ENCODE assay signal across 1 cellular context in the genomic region with DNA sequence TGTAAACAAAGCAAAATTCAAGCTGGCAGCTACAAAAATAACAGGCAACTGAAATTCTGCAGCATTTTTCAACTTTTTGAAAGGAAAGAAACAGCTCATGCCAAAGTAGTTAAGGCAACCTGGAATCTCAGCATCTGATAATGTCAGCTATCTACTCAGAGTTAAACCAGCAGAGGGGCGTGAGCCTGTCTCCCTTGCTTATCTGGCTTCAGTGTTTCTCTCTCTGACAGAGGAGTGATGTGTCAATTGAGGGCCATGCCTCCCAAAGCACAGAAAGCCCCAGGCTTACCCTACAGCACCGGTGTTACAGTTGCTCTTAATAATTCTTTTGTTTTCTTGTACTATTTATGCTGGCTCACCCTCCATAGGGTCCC.
A peak's percentile ranks its signal among the peaks of the same experiment; 100 is the strongest.
TF ChIP-seq lines count a peak whose summit lies in the region.

No MANE protein-coding gene starts in this region.

TF ChIP-seq in K562, 482 proteins besides CTCF, POLR2A, EP300 and RAD21:
- TF ChIP-seq ZNF644 (tag; IDR thresholded peaks at IDR 0.05; ENCODE audit: low read depth) (no peak), SMAD2 (IDR thresholded peaks at IDR 0.05; ENCODE audit: low read depth, low read length) (no peak), HDAC2 (IDR thresholded peaks at IDR 0.05) (peak; percentile 29; the same call in 1 of the 2 replicates), MECOM (CRISPR knock-in tag; IDR thresholded peaks at IDR 0.05) (no peak), GTF2E2 (tag; IDR thresholded peaks at IDR 0.05) (no peak), ZFX (CRISPR knock-in tag; IDR thresholded peaks at IDR 0.05) (peak; percentile 29; the same call in 1 of the 2 replicates), FOXM1 (IDR thresholded peaks at IDR 0.05; ENCODE audit: low read depth) (no peak), FOXM1 (CRISPR knock-in tag; IDR thresholded peaks at IDR 0.05; ENCODE audit: low read depth) (no peak), TAL1 (IDR thresholded peaks at IDR 0.05) (0 out of 2 replicates have a peak, but pooled peaks have one; percentile 30), RCOR1 (IDR thresholded peaks at IDR 0.05; ENCODE audit: borderline replicate concordance in 1 of 2, low read depth in 2 of 2, low read length in 2 of 2) (peak in 1 of 2 experiments; percentile 98; a peak in 2 of 4 replicates), DPF2 (IDR thresholded peaks at IDR 0.05) (no peak), ZNF41 (CRISPR knock-in tag; conservative IDR thresholded peaks at IDR 0.05) (no peak), KLF6 (CRISPR knock-in tag; IDR thresholded peaks at IDR 0.05; ENCODE audit: borderline replicate concordance) (no peak), LEF1 (IDR thresholded peaks at IDR 0.05) (no peak), CBFA2T3 (IDR thresholded peaks at IDR 0.05) (peak; percentile 71), CCNT2 (IDR thresholded peaks at IDR 0.05; ENCODE audit: borderline replicate concordance, extremely low read depth, insufficient read length, low read depth, low read length) (peak; percentile 48), NCOR1 (IDR thresholded peaks at IDR 0.05) (peak; percentile 27; the same call in 1 of the 2 replicates), KDM1A (IDR thresholded peaks at IDR 0.05) (peak; percentile 73 to 77), KLF16 (IDR thresholded peaks at IDR 0.05) (peak; percentile 54; the same call in 1 of the 2 replicates), RNF2 (IDR thresholded peaks at IDR 0.05) (no peak), BHLHE40 (IDR thresholded peaks at IDR 0.05; ENCODE audit: low read length) (no peak), NR2F6 (CRISPR knock-in tag; IDR thresholded peaks at IDR 0.05) (no peak), HMG20A (CRISPR knock-in tag; conservative IDR thresholded peaks at IDR 0.05) (peak; percentile 37; the same call in 1 of the 2 replicates), ZBED1 (IDR thresholded peaks at IDR 0.05) (no peak), SRSF3 (IDR thresholded peaks at IDR 0.05; ENCODE audit: insufficient read depth, low read length) (no peak), FOXK1 (CRISPR knock-in tag; IDR thresholded peaks at IDR 0.05; ENCODE audit: borderline replicate concordance) (no peak), SAP30 (IDR thresholded peaks at IDR 0.05; ENCODE audit: borderline replicate concordance, insufficient read depth, low read depth, low read length, poor library complexity, severe bottlenecking) (no peak), DNMT1 (IDR thresholded peaks at IDR 0.05) (no peak), ARID1B (IDR thresholded peaks at IDR 0.05) (peak; percentile 56; the same call in 1 of the 2 replicates), ZBTB17 (CRISPR knock-in tag; IDR thresholded peaks at IDR 0.05) (no peak), TEAD4 (IDR thresholded peaks at IDR 0.05; ENCODE audit: low read length) (peak; percentile 72), TEAD4 (CRISPR knock-in tag; IDR thresholded peaks at IDR 0.05; ENCODE audit: borderline replicate concordance) (no peak), CBFA2T2 (conservative IDR thresholded peaks at IDR 0.05) (peak; percentile 28; the same call in 1 of the 2 replicates), MEIS2 (IDR thresholded peaks at IDR 0.05; ENCODE audit: partially characterized antibody) (peak; percentile 78), TCF3 (CRISPR knock-in tag; IDR thresholded peaks at IDR 0.05) (peak; percentile 36; the same call in 1 of the 2 replicates)
- TF ChIP-seq, protein P1, sequence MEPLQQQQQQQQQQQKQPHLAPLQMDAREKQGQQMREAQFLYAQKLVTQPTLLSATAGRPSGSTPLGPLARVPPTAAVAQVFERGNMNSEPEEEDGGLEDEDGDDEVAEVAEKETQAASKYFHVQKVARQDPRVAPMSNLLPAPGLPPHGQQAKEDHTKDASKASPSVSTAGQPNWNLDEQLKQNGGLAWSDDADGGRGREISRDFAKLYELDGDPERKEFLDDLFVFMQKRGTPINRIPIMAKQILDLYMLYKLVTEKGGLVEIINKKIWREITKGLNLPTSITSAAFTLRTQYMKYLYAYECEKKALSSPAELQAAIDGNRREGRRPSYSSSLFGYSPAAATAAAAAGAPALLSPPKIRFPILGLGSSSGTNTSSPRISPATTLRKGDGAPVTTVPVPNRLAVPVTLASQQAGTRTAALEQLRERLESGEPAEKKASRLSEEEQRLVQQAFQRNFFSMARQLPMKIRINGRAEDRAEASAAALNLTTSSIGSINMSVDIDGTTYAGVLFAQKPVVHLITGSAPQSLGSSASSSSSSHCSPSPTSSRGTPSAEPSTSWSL (CRISPR knock-in tag; IDR thresholded peaks at IDR 0.05; ENCODE audit: borderline replicate concordance), result no peak
- TF ChIP-seq, protein P2, sequence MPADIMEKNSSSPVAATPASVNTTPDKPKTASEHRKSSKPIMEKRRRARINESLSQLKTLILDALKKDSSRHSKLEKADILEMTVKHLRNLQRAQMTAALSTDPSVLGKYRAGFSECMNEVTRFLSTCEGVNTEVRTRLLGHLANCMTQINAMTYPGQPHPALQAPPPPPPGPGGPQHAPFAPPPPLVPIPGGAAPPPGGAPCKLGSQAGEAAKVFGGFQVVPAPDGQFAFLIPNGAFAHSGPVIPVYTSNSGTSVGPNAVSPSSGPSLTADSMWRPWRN (IDR thresholded peaks at IDR 0.05; ENCODE audit: low read depth), result 0 out of 2 replicates have a peak, but pooled peaks have one; percentile 46
- TF ChIP-seq, protein P3, sequence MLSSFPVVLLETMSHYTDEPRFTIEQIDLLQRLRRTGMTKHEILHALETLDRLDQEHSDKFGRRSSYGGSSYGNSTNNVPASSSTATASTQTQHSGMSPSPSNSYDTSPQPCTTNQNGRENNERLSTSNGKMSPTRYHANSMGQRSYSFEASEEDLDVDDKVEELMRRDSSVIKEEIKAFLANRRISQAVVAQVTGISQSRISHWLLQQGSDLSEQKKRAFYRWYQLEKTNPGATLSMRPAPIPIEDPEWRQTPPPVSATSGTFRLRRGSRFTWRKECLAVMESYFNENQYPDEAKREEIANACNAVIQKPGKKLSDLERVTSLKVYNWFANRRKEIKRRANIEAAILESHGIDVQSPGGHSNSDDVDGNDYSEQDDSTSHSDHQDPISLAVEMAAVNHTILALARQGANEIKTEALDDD (IDR thresholded peaks at IDR 0.05), result peak; percentile 51; the same call in 1 of the 2 replicates
- TF ChIP-seq, protein P4, sequence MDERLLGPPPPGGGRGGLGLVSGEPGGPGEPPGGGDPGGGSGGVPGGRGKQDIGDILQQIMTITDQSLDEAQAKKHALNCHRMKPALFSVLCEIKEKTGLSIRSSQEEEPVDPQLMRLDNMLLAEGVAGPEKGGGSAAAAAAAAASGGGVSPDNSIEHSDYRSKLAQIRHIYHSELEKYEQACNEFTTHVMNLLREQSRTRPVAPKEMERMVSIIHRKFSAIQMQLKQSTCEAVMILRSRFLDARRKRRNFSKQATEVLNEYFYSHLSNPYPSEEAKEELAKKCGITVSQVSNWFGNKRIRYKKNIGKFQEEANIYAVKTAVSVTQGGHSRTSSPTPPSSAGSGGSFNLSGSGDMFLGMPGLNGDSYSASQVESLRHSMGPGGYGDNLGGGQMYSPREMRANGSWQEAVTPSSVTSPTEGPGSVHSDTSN (CRISPR knock-in tag; IDR thresholded peaks at IDR 0.05; ENCODE audit: low read depth), result no peak
- TF ChIP-seq, protein P4 (tag; conservative IDR thresholded peaks at IDR 0.05; ENCODE audit: low read depth), result 0 out of 2 replicates have a peak, but pooled peaks have one; percentile 25
- TF ChIP-seq, protein P5, sequence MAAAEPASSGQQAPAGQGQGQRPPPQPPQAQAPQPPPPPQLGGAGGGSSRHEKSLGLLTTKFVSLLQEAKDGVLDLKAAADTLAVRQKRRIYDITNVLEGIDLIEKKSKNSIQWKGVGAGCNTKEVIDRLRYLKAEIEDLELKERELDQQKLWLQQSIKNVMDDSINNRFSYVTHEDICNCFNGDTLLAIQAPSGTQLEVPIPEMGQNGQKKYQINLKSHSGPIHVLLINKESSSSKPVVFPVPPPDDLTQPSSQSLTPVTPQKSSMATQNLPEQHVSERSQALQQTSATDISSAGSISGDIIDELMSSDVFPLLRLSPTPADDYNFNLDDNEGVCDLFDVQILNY (CRISPR knock-in tag; IDR thresholded peaks at IDR 0.05), result no peak
- TF ChIP-seq, protein P6, sequence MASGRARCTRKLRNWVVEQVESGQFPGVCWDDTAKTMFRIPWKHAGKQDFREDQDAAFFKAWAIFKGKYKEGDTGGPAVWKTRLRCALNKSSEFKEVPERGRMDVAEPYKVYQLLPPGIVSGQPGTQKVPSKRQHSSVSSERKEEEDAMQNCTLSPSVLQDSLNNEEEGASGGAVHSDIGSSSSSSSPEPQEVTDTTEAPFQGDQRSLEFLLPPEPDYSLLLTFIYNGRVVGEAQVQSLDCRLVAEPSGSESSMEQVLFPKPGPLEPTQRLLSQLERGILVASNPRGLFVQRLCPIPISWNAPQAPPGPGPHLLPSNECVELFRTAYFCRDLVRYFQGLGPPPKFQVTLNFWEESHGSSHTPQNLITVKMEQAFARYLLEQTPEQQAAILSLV (tag; IDR thresholded peaks at IDR 0.05), result no peak
- TF ChIP-seq, protein P7, sequence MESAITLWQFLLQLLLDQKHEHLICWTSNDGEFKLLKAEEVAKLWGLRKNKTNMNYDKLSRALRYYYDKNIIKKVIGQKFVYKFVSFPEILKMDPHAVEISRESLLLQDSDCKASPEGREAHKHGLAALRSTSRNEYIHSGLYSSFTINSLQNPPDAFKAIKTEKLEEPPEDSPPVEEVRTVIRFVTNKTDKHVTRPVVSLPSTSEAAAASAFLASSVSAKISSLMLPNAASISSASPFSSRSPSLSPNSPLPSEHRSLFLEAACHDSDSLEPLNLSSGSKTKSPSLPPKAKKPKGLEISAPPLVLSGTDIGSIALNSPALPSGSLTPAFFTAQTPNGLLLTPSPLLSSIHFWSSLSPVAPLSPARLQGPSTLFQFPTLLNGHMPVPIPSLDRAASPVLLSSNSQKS (CRISPR knock-in tag; IDR thresholded peaks at IDR 0.05), result no peak
- TF ChIP-seq, protein P8, sequence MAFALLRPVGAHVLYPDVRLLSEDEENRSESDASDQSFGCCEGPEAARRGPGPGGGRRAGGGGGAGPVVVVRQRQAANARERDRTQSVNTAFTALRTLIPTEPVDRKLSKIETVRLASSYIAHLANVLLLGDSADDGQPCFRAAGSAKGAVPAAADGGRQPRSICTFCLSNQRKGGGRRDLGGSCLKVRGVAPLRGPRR (CRISPR knock-in tag; IDR thresholded peaks at IDR 0.05), result no peak
- TF ChIP-seq, protein P9, sequence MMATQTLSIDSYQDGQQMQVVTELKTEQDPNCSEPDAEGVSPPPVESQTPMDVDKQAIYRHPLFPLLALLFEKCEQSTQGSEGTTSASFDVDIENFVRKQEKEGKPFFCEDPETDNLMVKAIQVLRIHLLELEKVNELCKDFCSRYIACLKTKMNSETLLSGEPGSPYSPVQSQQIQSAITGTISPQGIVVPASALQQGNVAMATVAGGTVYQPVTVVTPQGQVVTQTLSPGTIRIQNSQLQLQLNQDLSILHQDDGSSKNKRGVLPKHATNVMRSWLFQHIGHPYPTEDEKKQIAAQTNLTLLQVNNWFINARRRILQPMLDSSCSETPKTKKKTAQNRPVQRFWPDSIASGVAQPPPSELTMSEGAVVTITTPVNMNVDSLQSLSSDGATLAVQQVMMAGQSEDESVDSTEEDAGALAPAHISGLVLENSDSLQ (IDR thresholded peaks at IDR 0.05), result peak; percentile 65
- TF ChIP-seq, protein P10, sequence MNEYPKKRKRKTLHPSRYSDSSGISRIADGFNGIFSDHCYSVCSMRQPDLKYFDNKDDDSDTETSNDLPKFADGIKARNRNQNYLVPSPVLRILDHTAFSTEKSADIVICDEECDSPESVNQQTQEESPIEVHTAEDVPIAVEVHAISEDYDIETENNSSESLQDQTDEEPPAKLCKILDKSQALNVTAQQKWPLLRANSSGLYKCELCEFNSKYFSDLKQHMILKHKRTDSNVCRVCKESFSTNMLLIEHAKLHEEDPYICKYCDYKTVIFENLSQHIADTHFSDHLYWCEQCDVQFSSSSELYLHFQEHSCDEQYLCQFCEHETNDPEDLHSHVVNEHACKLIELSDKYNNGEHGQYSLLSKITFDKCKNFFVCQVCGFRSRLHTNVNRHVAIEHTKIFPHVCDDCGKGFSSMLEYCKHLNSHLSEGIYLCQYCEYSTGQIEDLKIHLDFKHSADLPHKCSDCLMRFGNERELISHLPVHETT (CRISPR knock-in tag; conservative IDR thresholded peaks at IDR 0.05 in 1 of 2, IDR thresholded peaks at IDR 0.05 in 1 of 2), result 0 out of 4 replicates have a peak, but pooled peaks of 1 of the 2 experiments have one; percentile 26
TF ChIP-seq in K562: peak in this region for 20.
